Comparison of ENCODE assay signal across 19 cellular contexts in genomic region chr5:39433838-39434237, GRCh38. TPM values are rescaled to one million over a fixed set of nuclear protein-coding genes. Genes with fewer than 3 reads are reported as not detected.
DNase-seq lines count a peak whose midpoint lies in the region; ATAC-seq, FAIRE-seq and TF ChIP-seq lines count a peak whose summit lies in the region.
"Had no signal": no experiment of that assay in that cellular context is flagged by ENCODE, and none has a peak within 500 bp of the region (broad histone marks: within the 10 kb centered on the region; RNA-seq: fewer than 3 reads in every experiment).

No MANE protein-coding gene starts in this region.

- TF ChIP-seq CTCF in tibial artery (IDR thresholded peaks at IDR 0.05): no peak

- no peaks in the 10 kb centered on the region for H3K9me3 Mint-ChIP-seq in stimulated activated memory B cell treated with anti-CD40 and anti-IgM and Interleukin-4, amounts not matched to agents 10 μg/mL and 1 μg/mL and 100 μg/mL, for 72 hours

- H3K36me3 ChIP-seq in tibial artery: no peaks in the 10 kb centered on the region
- H3K36me3 ChIP-seq: BLaER1, HAP-1 had no signal

- H3K4me1 ChIP-seq in tibial artery: no peaks in the 10 kb centered on the region
- H3K4me1 ChIP-seq: BLaER1, HAP-1 had no signal

- no peak for DNase-seq in H54 (ENCODE audit: insufficient read length, low spot score)
- DNase-seq in foreskin melanocyte: peak; percentile 53
- DNase-seq in kidney tubule cell (ENCODE audit: low spot score): peak; percentile 41
- DNase-seq in renal cortical epithelial cell (ENCODE audit: low read depth): peak; percentile 53
- DNase-seq in tibial artery: no peak
- no peak for DNase-seq in NCI-H187 treated with DMSO at 0.1 percent for 48 hours (lab: John Stamatoyannopoulos, UW)
- no peak for DNase-seq in NCI-H128 (lab: John Stamatoyannopoulos, UW; ENCODE audit: unreplicated experiment)
- DNase-seq: 8988T; CD4-positive, alpha-beta memory T cell; DMS153; DMS79; GDM1 had no signal

- H3K27me3 Mint-ChIP-seq in stimulated activated memory B cell treated with anti-CD40 and anti-IgM and Interleukin-4, amounts not matched to agents 10 μg/mL and 1 μg/mL and 100 μg/mL, for 72 hours: peaks cover 15% of the 10 kb centered on the region

- H3K36me3 Mint-ChIP-seq in stimulated activated memory B cell treated with anti-CD40 and anti-IgM and Interleukin-4, amounts not matched to agents 10 μg/mL and 1 μg/mL and 100 μg/mL, for 72 hours: no peaks in the 10 kb centered on the region
- H3K36me3 Mint-ChIP-seq: CD14-positive monocyte; CD4-positive, alpha-beta memory T cell had no signal

- H3K27me3 ChIP-seq in tibial artery: no peaks in the 10 kb centered on the region
- H3K27me3 ChIP-seq: BLaER1 had no signal

- H3K27ac Mint-ChIP-seq in stimulated activated memory B cell treated with anti-CD40 and anti-IgM and Interleukin-4, amounts not matched to agents 10 μg/mL and 1 μg/mL and 100 μg/mL, for 72 hours: no peak overlapping the region
- H3K27ac Mint-ChIP-seq: CD14-positive monocyte; CD4-positive, alpha-beta memory T cell had no signal

- H3K4me3 Mint-ChIP-seq in stimulated activated memory B cell treated with anti-CD40 and anti-IgM and Interleukin-4, amounts not matched to agents 10 μg/mL and 1 μg/mL and 100 μg/mL, for 72 hours: no peak overlapping the region
- H3K4me3 Mint-ChIP-seq: CD14-positive monocyte; CD4-positive, alpha-beta memory T cell had no signal

- TF ChIP-seq POLR2A in H54 (IDR thresholded peaks at IDR 0.05; ENCODE audit: low read depth, low read length): no peak

- FAIRE-seq in H54 (lab: Jason Lieb, UNC): peak; percentile 33
- FAIRE-seq: GM12892, GM18507, H1 had no signal

- H3K9me3 ChIP-seq in tibial artery: no peaks in the 10 kb centered on the region
- H3K9me3 ChIP-seq: BLaER1, HAP-1 had no signal

- H3K4me3 ChIP-seq in tibial artery: no peak overlapping the region
- H3K4me3 ChIP-seq: BLaER1, HAP-1 had no signal

- ATAC-seq in stimulated activated memory B cell treated with anti-CD40 and anti-IgM and Interleukin-4, amounts not matched to agents 10 μg/mL and 1 μg/mL and 100 μg/mL, for 72 hours: no peak

- intact Hi-C loops in tibial artery (cut with DNase I; ENCODE audit: low total_unique reads): no loop called here

- H3K4me1 Mint-ChIP-seq in stimulated activated memory B cell treated with anti-CD40 and anti-IgM and Interleukin-4, amounts not matched to agents 10 μg/mL and 1 μg/mL and 100 μg/mL, for 72 hours: no peaks in the 10 kb centered on the region
- H3K4me1 Mint-ChIP-seq: CD4-positive, alpha-beta memory T cell had no signal

- H3K27ac ChIP-seq in tibial artery: no peak overlapping the region
- H3K27ac ChIP-seq: BLaER1 had no signal

RNA-seq across cellular contexts. Expression of gene DAB2, which starts 9.1 kb away (rescaled TPM):
- 14.1 and 117 TPM in 2 replicates for total RNA-seq in renal cortical epithelial cell

Comparison
In these comparisons a context has a peak if more than half of its experiments do, and no peak if none do; other contexts are left out.
1. DNase-seq: peak in foreskin melanocyte (single experiment), kidney tubule cell (single experiment) and renal cortical epithelial cell (single experiment); none in H54 (single experiment), tibial artery (0 of 2), NCI-H187 treated with DMSO at 0.1 percent for 48 hours (single experiment) and NCI-H128 (single experiment).